Comparison of ENCODE assay signal across 1 cellular context in genomic region chr2:191679818-191680600, GRCh38.
A peak's percentile ranks its signal among the peaks of the same experiment; 100 is the strongest.
TF ChIP-seq lines count a peak whose summit lies in the region.

No MANE protein-coding gene starts in this region.

TF ChIP-seq in GM12878, 131 proteins besides CTCF, POLR2A, EP300 and RAD21 (continued from another document):
- peak; percentile 38; the same call in 1 of the 2 replicates for TF ChIP-seq TAF1 (IDR thresholded peaks at IDR 0.05; ENCODE audit: borderline replicate concordance, low read depth, low read length)
- no peak for TF ChIP-seq BMI1 (IDR thresholded peaks at IDR 0.05; ENCODE audit: borderline replicate concordance)
- peak; percentile 85 for TF ChIP-seq SPI1 (IDR thresholded peaks at IDR 0.05; ENCODE audit: borderline replicate concordance, insufficient read depth, low read depth, low read length)
- no peak for TF ChIP-seq NR2C1 (IDR thresholded peaks at IDR 0.05)
- no peak for TF ChIP-seq YY1 (IDR thresholded peaks at IDR 0.05; ENCODE audit: low read depth, low read length)
- peak; percentile 96 for TF ChIP-seq MLLT1 (IDR thresholded peaks at IDR 0.05)
- TF ChIP-seq MTA3 (IDR thresholded peaks at IDR 0.05; ENCODE audit: borderline replicate concordance, low read length), result 0 out of 2 replicates have a peak, but pooled peaks have one; percentile 38
- peak; percentile 72 for TF ChIP-seq ATF7 (IDR thresholded peaks at IDR 0.05; ENCODE audit: low read depth)
- TF ChIP-seq ZNF217 (IDR thresholded peaks at IDR 0.05), result no peak
- peak; percentile 64; the same call in 1 of the 2 replicates for TF ChIP-seq GABPA (IDR thresholded peaks at IDR 0.05; ENCODE audit: low read depth)
- 0 out of 2 replicates have a peak, but pooled peaks have one; percentile 29 for TF ChIP-seq NBN (IDR thresholded peaks at IDR 0.05)
- peak; percentile 47; the same call in 1 of the 2 replicates for TF ChIP-seq NFIC (IDR thresholded peaks at IDR 0.05; ENCODE audit: low read depth, low read length)
- peak; percentile 47; the same call in 1 of the 2 replicates for TF ChIP-seq ZBTB40 (IDR thresholded peaks at IDR 0.05; ENCODE audit: borderline replicate concordance)
- TF ChIP-seq ETV6 (conservative IDR thresholded peaks at IDR 0.05 in 1 of 2, IDR thresholded peaks at IDR 0.05 in 1 of 2; ENCODE audit: borderline replicate concordance in 1 of 2, low read depth in 1 of 2), result peak in 1 of 2 experiments; percentile 86; a peak in 2 of 4 replicates
- no peak for TF ChIP-seq NRF1 (conservative IDR thresholded peaks at IDR 0.05; ENCODE audit: low read depth, low read length)
- peak; percentile 34; the same call in 1 of the 2 replicates for TF ChIP-seq ATF2 (IDR thresholded peaks at IDR 0.05; ENCODE audit: low read length)
- 0 out of 2 replicates have a peak, but pooled peaks have one; percentile 25 for TF ChIP-seq ZNF207 (IDR thresholded peaks at IDR 0.05; ENCODE audit: borderline replicate concordance)
- TF ChIP-seq SKIL (IDR thresholded peaks at IDR 0.05; ENCODE audit: low read depth, poor library complexity, severe bottlenecking), result no peak
- peak; percentile 44; the same call in 1 of the 2 replicates for TF ChIP-seq POLR2AphosphoS5 (IDR thresholded peaks at IDR 0.05; ENCODE audit: low read length)
- peak; percentile 28 to 69; a peak in 2 of 4 replicates for TF ChIP-seq IKZF2 (IDR thresholded peaks at IDR 0.05)
- TF ChIP-seq RB1 (IDR thresholded peaks at IDR 0.05; ENCODE audit: borderline replicate concordance), result no peak
- 0 out of 2 replicates have a peak, but pooled peaks have one; percentile 28 for TF ChIP-seq JUNB (IDR thresholded peaks at IDR 0.05)
- TF ChIP-seq CREM (IDR thresholded peaks at IDR 0.05; ENCODE audit: low read depth), result peak; percentile 35
- TF ChIP-seq CREB1 (IDR thresholded peaks at IDR 0.05; ENCODE audit: low read depth), result peak; percentile 84
